Comparison of ENCODE assay signal across 8 cellular contexts in the genomic region with DNA sequence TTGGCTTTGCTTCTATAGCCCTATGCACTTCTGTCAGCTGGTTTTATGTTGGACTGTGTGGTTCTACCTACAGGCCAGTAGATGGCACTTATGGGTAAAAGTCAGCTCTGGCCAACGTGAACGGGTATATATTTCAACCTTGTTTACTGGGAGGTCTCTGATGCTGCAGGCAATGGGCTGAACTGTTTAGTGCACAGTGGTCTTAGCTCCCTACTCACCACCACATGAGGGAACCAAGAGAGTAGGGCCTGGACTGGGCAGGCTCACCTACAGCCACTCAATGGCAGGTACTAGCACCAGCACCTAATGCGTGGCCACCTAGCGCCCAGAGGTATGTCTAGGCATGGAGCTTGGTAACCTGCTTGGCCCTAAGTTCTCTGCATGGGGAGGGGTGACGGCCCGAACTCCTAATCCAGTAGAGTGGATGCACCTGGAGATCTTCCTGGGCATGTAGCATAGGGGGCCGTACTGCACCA.
DNase-seq lines count a peak whose midpoint lies in the region; ATAC-seq and TF ChIP-seq lines count a peak whose summit lies in the region.

No MANE protein-coding gene starts in this region.

- H3K9me3 ChIP-seq in left ventricle myocardium inferior (replicated peaks), result peaks cover 11% of the 10 kb centered on the region
- peaks cover 0 to 6% of the 10 kb centered on the region in 2 donors for H3K9me3 ChIP-seq in right atrium auricular region

- H3K27me3 Mint-ChIP-seq in nephron (ENCODE audit: low read depth), result no peaks in the 10 kb centered on the region

- no peaks in the 10 kb centered on the region for H3K4me1 Mint-ChIP-seq in nephron

- H3K36me3 ChIP-seq in left ventricle myocardium inferior, result no peaks in the 10 kb centered on the region
- H3K36me3 ChIP-seq in right atrium auricular region, result no peaks in the 10 kb centered on the region

- H3K4me3 Mint-ChIP-seq in nephron, result no peak overlapping the region

- H3K27me3 ChIP-seq in left ventricle myocardium inferior (ENCODE audit: low read depth) (no peaks in the 10 kb centered on the region), right atrium auricular region (no peaks in the 10 kb centered on the region)

- H3K27ac ChIP-seq in left ventricle myocardium inferior (replicated peaks) (no peak overlapping the region), right atrium auricular region (no peak overlapping the region)

- H3K36me3 Mint-ChIP-seq in nephron (ENCODE audit: low read depth), result no peaks in the 10 kb centered on the region

- H3K4me3 ChIP-seq in left ventricle myocardium inferior, result no peak overlapping the region
- no peak overlapping the region for H3K4me3 ChIP-seq in right atrium auricular region

- no peak for DNase-seq in left ventricle myocardium inferior
- DNase-seq in right atrium auricular region (ENCODE audit: low spot score), result no peak
- peak; percentile 92 for DNase-seq in NCI-H1092 treated with DMSO at 0.1 percent for 48 hours (lab: John Stamatoyannopoulos, UW)
- DNase-seq in amniotic epithelial cell (ENCODE audit: low read depth), result peak; percentile 6
- DNase-seq in T-helper 9 cell, result no peak
- DNase-seq in stimulated activated CD4-positive, alpha-beta T cell treated with anti-CD3 and anti-CD28 coated beads, Interleukin-2, amount 100 ng/mL, for 48 hours, result no peak

- intact Hi-C loops in left ventricle myocardium inferior (cut with micrococcal nuclease), result no loop called here

- TF ChIP-seq CTCF in left ventricle myocardium inferior (IDR thresholded peaks at IDR 0.05; ENCODE audit: borderline replicate concordance) (peak; percentile 45), right atrium auricular region (IDR thresholded peaks at IDR 0.05) (peak in 1 of 2 donors; percentile 47), nephron (IDR thresholded peaks at IDR 0.05; ENCODE audit: unreplicated experiment in 3 of 3) (peak; percentile 48 to 61 (median 56))

- H3K9me3 Mint-ChIP-seq in nephron, result peaks cover 10% of the 10 kb centered on the region

- H3K4me1 ChIP-seq in left ventricle myocardium inferior, result peaks cover 4% of the 10 kb centered on the region
- H3K4me1 ChIP-seq in right atrium auricular region, result no peaks in the 10 kb centered on the region

- no peak overlapping the region for H3K27ac Mint-ChIP-seq in nephron

- peak; percentile 85 for ATAC-seq in HG02610 (IDR thresholded peaks at IDR 0.05; ENCODE audit: unreplicated experiment)

Comparison
In these comparisons a context has a peak if more than half of its experiments do, and no peak if none do; other contexts are left out.
1. DNase-seq: peak in NCI-H1092 treated with DMSO at 0.1 percent for 48 hours (single experiment) and amniotic epithelial cell (single experiment); none in left ventricle myocardium inferior (single experiment), right atrium auricular region (single experiment), T-helper 9 cell (single experiment) and stimulated activated CD4-positive, alpha-beta T cell treated with anti-CD3 and anti-CD28 coated beads, Interleukin-2, amount 100 ng/mL, for 48 hours (0 of 2).